8 cellular contexts compared by ENCODE assay signal in the genomic region with DNA sequence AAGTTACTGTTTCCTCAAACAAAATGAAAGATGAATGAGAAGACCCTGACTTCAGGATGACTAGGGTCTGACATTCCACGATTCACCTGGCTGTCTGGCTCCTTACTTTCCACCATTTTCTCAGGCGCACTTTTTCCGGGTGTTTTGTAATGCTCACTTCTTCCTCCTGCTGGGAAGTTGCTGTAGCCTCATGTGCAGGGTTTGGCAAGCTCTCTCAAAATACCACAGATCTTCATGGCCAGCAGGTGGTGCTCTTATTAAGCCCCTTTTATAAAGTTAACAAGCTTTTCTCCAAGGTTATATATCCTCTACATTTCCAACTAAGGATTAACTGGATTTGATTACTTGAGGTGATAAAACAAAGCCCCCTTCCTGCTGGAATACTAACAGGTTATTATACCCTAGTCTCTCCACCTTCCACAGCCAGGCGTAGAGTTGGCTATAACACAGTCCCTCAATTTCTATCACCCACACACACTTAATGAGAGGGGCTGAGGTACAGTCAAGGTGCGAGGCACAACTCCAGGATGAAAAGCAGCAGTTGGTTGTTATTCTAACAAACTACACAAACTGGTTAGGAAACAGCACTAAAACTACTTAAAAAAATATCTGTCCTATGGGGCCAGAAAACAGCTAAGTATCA.
DNase-seq lines count a peak whose midpoint lies in the region; ATAC-seq, FAIRE-seq and TF ChIP-seq lines count a peak whose summit lies in the region.

No MANE protein-coding gene starts in this region.

- CTCF ChIA-PET in AG04449 (lab: Yijun Ruan, JAX): interaction anchor here (0.6 to 12.2 kb wide), 36 partner anchors 10 to 236 kb away, joined by 3 to 131 read pairs (median 6); partner anchors contain the start of gene KANSL1

- DNase-seq in AG04449 (ENCODE audit: low read depth, low spot score) (peak; percentile 61), GM18507 (ENCODE audit: extremely low spot score, insufficient read length, low read depth) (no peak), NCI-H2227 treated with DMSO at 0.1 percent for 48 hours (lab: John Stamatoyannopoulos, UW) (peak; percentile 47), memory B cell (ENCODE audit: low spot score in 2 of 2) (peak in 1 of 2 donors; percentile 23)
- DNase-seq in activated CD4-positive, alpha-beta T cell treated with anti-CD3 and anti-CD28 coated beads for 24 hours (ENCODE audit: low read depth in 2 of 2): peak; percentile 34 to 35
- peak; percentile 37 to 54 (median 42) for DNase-seq in effector memory CD8-positive, alpha-beta T cell
- peak; percentile 19 to 27 for DNase-seq in stimulated activated CD8-positive, alpha-beta memory T cell treated with anti-CD3 and anti-CD28 coated beads, Interleukin-7, amount 100 ng/mL, for 4 hours (ENCODE audit: low read depth in 2 of 2)

- H3K27me3 Mint-ChIP-seq in effector memory CD8-positive, alpha-beta T cell: no peaks in the 10 kb centered on the region
- H3K27me3 Mint-ChIP-seq in memory B cell: no peaks in the 10 kb centered on the region

- peak; percentile 61 for ATAC-seq in effector memory CD8-positive, alpha-beta T cell (replicated peaks)
- ATAC-seq in memory B cell (ENCODE audit: low read depth) (peak; percentile 76), GM18498 (IDR thresholded peaks at IDR 0.05; ENCODE audit: unreplicated experiment) (no peak)

- peaks cover 76% of the 10 kb centered on the region for H3K36me3 Mint-ChIP-seq in effector memory CD8-positive, alpha-beta T cell (ENCODE audit: insufficient read depth)
- H3K36me3 Mint-ChIP-seq in memory B cell: peaks cover 22% of the 10 kb centered on the region

- H3K27ac Mint-ChIP-seq in effector memory CD8-positive, alpha-beta T cell: peak overlapping the region; percentile 68 to 78
- H3K27ac Mint-ChIP-seq in memory B cell: peak overlapping the region; percentile 52

- H3K4me3 Mint-ChIP-seq in effector memory CD8-positive, alpha-beta T cell: no peak overlapping the region
- no peak overlapping the region for H3K4me3 Mint-ChIP-seq in memory B cell

- peak; percentile 74 for TF ChIP-seq CTCF in AG04449 (IDR thresholded peaks at IDR 0.05; ENCODE audit: insufficient read depth, low read length, missing control alignments)

- peaks cover 4 to 23% of the 10 kb centered on the region in 2 donors for H3K4me1 Mint-ChIP-seq in effector memory CD8-positive, alpha-beta T cell (ENCODE audit: low read depth in 2 of 2)
- peaks cover 9% of the 10 kb centered on the region for H3K4me1 Mint-ChIP-seq in memory B cell

- POLR2A ChIA-PET in AG04449 (lab: Yijun Ruan, JAX): interaction anchor here (0.5 kb wide), 1 partner anchor 15 kb away, joined by 3 read pairs; no protein-coding TSS in a partner anchor

- FAIRE-seq in GM18507 (lab: Jason Lieb, UNC): peak; percentile 69

- no peak overlapping the region for H3K4me3 ChIP-seq in AG04449 (ENCODE audit: low read depth, low read length)

- no peaks in the 10 kb centered on the region for H3K9me3 Mint-ChIP-seq in effector memory CD8-positive, alpha-beta T cell
- H3K9me3 Mint-ChIP-seq in memory B cell: no peaks in the 10 kb centered on the region
